In genomic region chr10:31601136-31601535, GRCh38 we compare ENCODE assay signal across 15 cellular contexts.
A peak's percentile ranks its signal among the peaks of the same experiment; 100 is the strongest.
DNase-seq lines count a peak whose midpoint lies in the region; ATAC-seq and TF ChIP-seq lines count a peak whose summit lies in the region.
"Had no signal": no experiment of that assay in that cellular context is flagged by ENCODE, and none has a peak within 500 bp of the region (broad histone marks: within the 10 kb centered on the region; RNA-seq: fewer than 3 reads in every experiment).

No MANE protein-coding gene starts in this region.

- H3K23ac ChIP-seq in H9 (ENCODE audit: insufficient read length, low read depth, low read length): no peak overlapping the region

- H3K9ac ChIP-seq in H9 (ENCODE audit: extremely low read depth, insufficient read length, low read length): no peak overlapping the region
- H3K9ac ChIP-seq in subcutaneous abdominal adipose tissue (ENCODE audit: low read length in 5 of 5): no peak overlapping the region

- H4K5ac ChIP-seq in H9 (ENCODE audit: insufficient read length, low read depth, low read length): no peak overlapping the region

- no peak overlapping the region for H2AK5ac ChIP-seq in H9 (ENCODE audit: insufficient read length, low read length)

- no peaks in the 10 kb centered on the region for H3K79me1 ChIP-seq in H9 (ENCODE audit: insufficient read depth, low read depth, low read length, poor library complexity, severe bottlenecking)

- H3K4me3 ChIP-seq in coronary artery: no peak overlapping the region
- H3K4me3 ChIP-seq in subcutaneous abdominal adipose tissue (ENCODE audit: low read depth in 1 of 5, low read length in 5 of 5): no peak overlapping the region
- no peak overlapping the region for H3K4me3 ChIP-seq in MG63
- H3K4me3 ChIP-seq: GM23338, HAP-1 had no signal

- H3K18ac ChIP-seq in H9 (ENCODE audit: insufficient read length, low read depth, low read length): no peak overlapping the region

- H3K9me3 ChIP-seq in H9 (ENCODE audit: control insufficient read depth, low read depth, low read length): no peaks in the 10 kb centered on the region
- H3K9me3 ChIP-seq in subcutaneous abdominal adipose tissue (ENCODE audit: control insufficient read depth in 5 of 5, low read length in 5 of 5): no peaks in the 10 kb centered on the region
- H3K9me3 ChIP-seq in MG63: no peaks in the 10 kb centered on the region
- H3K9me3 ChIP-seq: Caco-2, HAP-1 had no signal

- H3K27ac ChIP-seq in H9 (ENCODE audit: insufficient read length, low read depth, low read length): no peak overlapping the region
- no peak overlapping the region for H3K27ac ChIP-seq in coronary artery
- H3K27ac ChIP-seq in subcutaneous abdominal adipose tissue (ENCODE audit: low read depth, low read length): peak overlapping the region; percentile 17

- no peak overlapping the region for H2BK12ac ChIP-seq in H9 (ENCODE audit: insufficient read length, low read depth, low read length)

- H3K36me3 Mint-ChIP-seq in H9 (ENCODE audit: insufficient read depth in 1 of 3, low read depth in 3 of 3) (peaks cover 0 to 2% (median 0%) of the 10 kb centered on the region in 3 experiments; a peak in 1 of 7 replicates), neural crest cell (ENCODE audit: low read depth) (no peaks in the 10 kb centered on the region)
- H3K36me3 Mint-ChIP-seq: CD8-positive, alpha-beta T cell had no signal

- H3K56ac ChIP-seq in H9 (ENCODE audit: insufficient read length, low read depth, low read length): no peak overlapping the region

- H2BK5ac ChIP-seq in H9 (ENCODE audit: insufficient read length, low read length): no peak overlapping the region

- H3K4me1 ChIP-seq in H9 (ENCODE audit: insufficient read depth, low read length): no peaks in the 10 kb centered on the region
- H3K4me1 ChIP-seq in subcutaneous abdominal adipose tissue (ENCODE audit: control insufficient read depth in 5 of 5, insufficient read depth in 5 of 5, low read length in 5 of 5): peaks cover 3 to 22% (median 18%) of the 10 kb centered on the region in 5 donors
- H3K4me1 ChIP-seq: Caco-2 had no signal

- DNase-seq in H9 (peak; percentile 3), coronary artery (ENCODE audit: low spot score) (peak; percentile 35), neural crest cell (ENCODE audit: low read depth, low spot score) (no peak), MG63 (no peak)
- DNase-seq: C1 segment of cervical spinal cord; Caco-2; CD8-positive, alpha-beta T cell; DMS153; DND-41; HFFc6 had no signal

- no peak overlapping the region for H3K14ac ChIP-seq in H9 (ENCODE audit: insufficient read depth, low read length)

- WGBS in H9 (ENCODE audit: extremely low coverage, insufficient read length, low lambda C conversion rate): no CpG with 5 or more reads among the region's 3 CpGs

- H3K4me1 Mint-ChIP-seq in H9 (peaks cover 7 to 10% of the 10 kb centered on the region in 2 experiments), neural crest cell (peaks cover 5% of the 10 kb centered on the region)

- no peak overlapping the region for H4K8ac ChIP-seq in H9 (replicated peaks; ENCODE audit: insufficient read length, low read depth, low read length)

- H3K27ac Mint-ChIP-seq in H9 (no peak overlapping the region), neural crest cell (ENCODE audit: unreplicated experiment) (no peak overlapping the region)
- H3K27ac Mint-ChIP-seq: CD8-positive, alpha-beta T cell; GM23338; HFFc6 had no signal

- no peak overlapping the region for H2AFZ ChIP-seq in H9 (ENCODE audit: low read length)
- H2AFZ ChIP-seq: GM23338 had no signal

- H3K36me3 ChIP-seq in subcutaneous abdominal adipose tissue (ENCODE audit: control insufficient read depth in 5 of 5, insufficient read depth in 5 of 5, low read length in 5 of 5) (no peaks in the 10 kb centered on the region), MG63 (no peaks in the 10 kb centered on the region)
- H3K36me3 ChIP-seq: HAP-1 had no signal

- H2BK15ac ChIP-seq in H9 (ENCODE audit: low read depth, low read length): no peak overlapping the region

- no peaks in the 10 kb centered on the region for H4K20me1 ChIP-seq in H9 (ENCODE audit: control insufficient read depth, insufficient read depth, insufficient read length)

- no peaks in the 10 kb centered on the region for H3K27me3 ChIP-seq in H9 (ENCODE audit: insufficient read depth, low read length)
- H3K27me3 ChIP-seq in subcutaneous abdominal adipose tissue (ENCODE audit: control insufficient read depth in 5 of 5, insufficient read depth in 4 of 5, low read length in 5 of 5): no peaks in the 10 kb centered on the region
- H3K27me3 ChIP-seq in MG63: no peaks in the 10 kb centered on the region

- no peak for ATAC-seq in GM21515 (IDR thresholded peaks at IDR 0.05; ENCODE audit: unreplicated experiment)
- ATAC-seq in HG03432 (IDR thresholded peaks at IDR 0.05; ENCODE audit: unreplicated experiment): no peak
- ATAC-seq: CD8-positive, alpha-beta T cell; GM23338 had no signal

- no peak overlapping the region for H3K4me3 Mint-ChIP-seq in H9
- H3K4me3 Mint-ChIP-seq in neural crest cell: peak overlapping the region; percentile 90
- H3K4me3 Mint-ChIP-seq: CD8-positive, alpha-beta T cell; HFFc6 had no signal

- H3K9me3 Mint-ChIP-seq in H9: no peaks in the 10 kb centered on the region; a peak in 1 of 5 replicates
- H3K9me3 Mint-ChIP-seq in neural crest cell: peaks cover 2% of the 10 kb centered on the region
- H3K9me3 Mint-ChIP-seq: CD8-positive, alpha-beta T cell; GM23338; HFFc6 had no signal

- H3K4ac ChIP-seq in H9 (ENCODE audit: low read depth, low read length): no peak overlapping the region

- peaks cover 16% of the 10 kb centered on the region for H3K27me3 Mint-ChIP-seq in H9 (ENCODE audit: low read depth)
- H3K27me3 Mint-ChIP-seq in neural crest cell (ENCODE audit: low read depth): no peaks in the 10 kb centered on the region

- no peak for TF ChIP-seq CTCF in H9 (conservative IDR thresholded peaks at IDR 0.05)
- TF ChIP-seq CTCF in coronary artery (IDR thresholded peaks at IDR 0.05): no peak
- TF ChIP-seq CTCF in neural crest cell (conservative IDR thresholded peaks at IDR 0.05): no peak

- H2BK120ac ChIP-seq in H9 (ENCODE audit: low read depth, low read length, poor library complexity, severe bottlenecking): no peak overlapping the region

- H3K4me2 ChIP-seq in H9 (ENCODE audit: insufficient read depth, insufficient read length, low read length): no peak overlapping the region
- H3K4me2 ChIP-seq: GM23338 had no signal

- no peak overlapping the region for H3T11ph ChIP-seq in H9 (ENCODE audit: low read length)

- no peaks in the 10 kb centered on the region for H3K79me2 ChIP-seq in H9 (ENCODE audit: insufficient read depth, low read length)

- H4K91ac ChIP-seq in H9 (ENCODE audit: insufficient read length, low read depth, low read length): no peak overlapping the region

- H2BK20ac ChIP-seq in H9 (ENCODE audit: low read depth, low read length, poor library complexity, severe bottlenecking): no peak overlapping the region

- H3K23me2 ChIP-seq in H9 (ENCODE audit: insufficient read length, low read depth, low read length, poor library complexity, severe bottlenecking): no peaks in the 10 kb centered on the region

Comparison
In these comparisons a context has a peak if more than half of its experiments do, and no peak if none do; other contexts are left out.
1. DNase-seq: peak in H9 (single experiment) and coronary artery (single experiment); none in neural crest cell (single experiment) and MG63 (single experiment).